Comparison of ENCODE assay signal across 35 cellular contexts in the genomic region with DNA sequence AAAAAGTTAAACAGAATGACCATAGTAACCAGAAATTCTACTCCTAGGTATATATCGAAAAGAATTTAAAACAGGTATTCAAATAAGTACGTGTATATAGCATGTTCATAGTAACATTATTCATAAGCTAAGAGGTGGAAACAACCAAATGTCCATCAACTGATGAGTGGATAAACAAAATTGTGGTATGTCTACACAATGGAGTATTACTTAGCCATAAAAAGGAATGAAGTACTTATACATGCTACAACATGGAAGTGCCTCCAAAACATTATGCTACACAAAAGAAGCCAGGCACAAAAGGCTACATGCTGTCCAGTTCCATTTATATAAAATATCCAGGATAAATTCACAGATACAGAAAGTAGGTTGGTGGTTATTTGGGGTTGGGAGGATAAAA.
"Had no signal": no experiment of that assay in that cellular context is flagged by ENCODE, and none has a peak within 500 bp of the region (broad histone marks: within the 10 kb centered on the region; RNA-seq: fewer than 3 reads in every experiment).

No MANE protein-coding gene starts in this region.

- H3K4me3 ChIP-seq: MG63 had no signal

- H3K9me3 ChIP-seq: MG63 had no signal

- DNase-seq: Kasumi-1, MG63, MM.1S, MV-4-11, NCI-H1048, NCI-H1092, NCI-H1092 treated with DMSO at 0.1 percent for 48 hours, NCI-H1105, NCI-H1105 treated with DMSO at 0.1 percent for 48 hours, NCI-H1417, NCI-H1417 treated with DMSO at 0.1 percent for 48 hours, NCI-H1436, NCI-H1436 treated with DMSO at 0.1 percent for 48 hours, NCI-H146, NCI-H1694, NCI-H1694 treated with DMSO at 0.1 percent for 48 hours, NCI-H187, NCI-H187 treated with DMSO at 0.1 percent for 48 hours, NCI-H1930, NCI-H2029, NCI-H2029 treated with DMSO at 0.1 percent for 48 hours, NCI-H2081, NCI-H2081 treated with DMSO at 0.1 percent for 48 hours, NCI-H2107, NCI-H2171, NCI-H2171 treated with DMSO at 0.1 percent for 48 hours, NCI-H2227 treated with DMSO at 0.1 percent for 48 hours, NCI-H226, NCI-H345, NCI-H446, NCI-H446 treated with DMSO at 0.1 percent for 48 hours, NCI-H510A, NCI-H510A treated with DMSO at 0.1 percent for 48 hours, NCI-H524, NCI-H524 treated with DMSO at 0.1 percent for 48 hours had no signal

- H3K27me3 ChIP-seq: MG63 had no signal

- H3K36me3 ChIP-seq: MG63 had no signal
